In genomic region chr6:14286144-14286543, GRCh38 we compare ENCODE assay signal across 12 cellular contexts.
DNase-seq lines count a peak whose midpoint lies in the region; ATAC-seq and TF ChIP-seq lines count a peak whose summit lies in the region.
"Had no signal": no experiment of that assay in that cellular context is flagged by ENCODE, and none has a peak within 500 bp of the region (broad histone marks: within the 10 kb centered on the region; RNA-seq: fewer than 3 reads in every experiment).

No MANE protein-coding gene starts in this region.

- ATAC-seq in foreskin keratinocyte: peak; percentile 48
- ATAC-seq: natural killer cell treated with Interleukin-12 subunit alpha and Interleukin-12 subunit beta and Interleukin-15 and Interleukin-18, amount 100 ng/mL, for 72 hours had no signal

- H3K9me3 Mint-ChIP-seq in MCF 10A (ENCODE audit: unreplicated experiment): no peaks in the 10 kb centered on the region
- H3K9me3 Mint-ChIP-seq: natural killer cell treated with Interleukin-12 subunit alpha and Interleukin-12 subunit beta and Interleukin-15 and Interleukin-18, amount 100 ng/mL, for 72 hours had no signal

- TF ChIP-seq POLR2A in breast epithelium (IDR thresholded peaks at IDR 0.05): no peak

- intact Hi-C loops in MCF 10A (cut with micrococcal nuclease) (no loop called here), breast epithelium (cut with DNase I; ENCODE audit: low total_unique reads) (no loop called here), tibial artery (cut with DNase I; ENCODE audit: low total_unique reads) (no loop called here)

- peak overlapping the region; percentile 44 for H3K27ac Mint-ChIP-seq in MCF 10A (ENCODE audit: low read depth, unreplicated experiment)
- H3K27ac Mint-ChIP-seq: natural killer cell treated with Interleukin-12 subunit alpha and Interleukin-12 subunit beta and Interleukin-15 and Interleukin-18, amount 100 ng/mL, for 72 hours had no signal

- peaks cover 19% of the 10 kb centered on the region for H3K4me1 Mint-ChIP-seq in MCF 10A (ENCODE audit: insufficient read depth, unreplicated experiment)

- TF ChIP-seq CTCF in MCF 10A (IDR thresholded peaks at IDR 0.05; ENCODE audit: unreplicated experiment): no peak
- no peak for TF ChIP-seq CTCF in breast epithelium (IDR thresholded peaks at IDR 0.05)
- no peak for TF ChIP-seq CTCF in foreskin keratinocyte (conservative IDR thresholded peaks at IDR 0.05)
- TF ChIP-seq CTCF in tibial artery (IDR thresholded peaks at IDR 0.05): no peak

- H3K36me3 ChIP-seq in breast epithelium: no peaks in the 10 kb centered on the region
- no peaks in the 10 kb centered on the region for H3K36me3 ChIP-seq in adipocyte (ENCODE audit: control insufficient read depth, insufficient read depth, low read length, severe bottlenecking)
- H3K36me3 ChIP-seq in tibial artery: no peaks in the 10 kb centered on the region

- DNase-seq in MCF 10A (ENCODE audit: unreplicated experiment) (peak; percentile 90), breast epithelium (ENCODE audit: low spot score in 2 of 2) (no peak), adipocyte (ENCODE audit: low read depth) (peak; percentile 94), foreskin keratinocyte (peak; percentile 42 to 75), tibial artery (peak; percentile 33 to 68), T-helper 9 cell (no peak), middle frontal gyrus (ENCODE audit: extremely low spot score, low spot score) (no peak), SKM-1 treated with dmso at 0.1 percent for 144 hours (lab: John Stamatoyannopoulos, UW; ENCODE audit: unreplicated experiment) (no peak)
- DNase-seq: NCI-H1694 treated with DMSO at 0.1 percent for 48 hours; OCI-M1; stimulated activated CD4-positive, alpha-beta T cell treated with anti-CD3 and anti-CD28 coated beads, Interleukin-2, amount 100 ng/mL, for 24 hours had no signal

- no peaks in the 10 kb centered on the region for H3K27me3 Mint-ChIP-seq in MCF 10A (ENCODE audit: insufficient read depth, unreplicated experiment)

- BruUV-seq in MCF 10A (replicated peaks; lab: Mats Ljungman, UMichigan): no TSS peak

- no peaks in the 10 kb centered on the region for H3K4me1 ChIP-seq in breast epithelium
- peaks cover 16% of the 10 kb centered on the region for H3K4me1 ChIP-seq in adipocyte (ENCODE audit: control insufficient read depth, insufficient read depth, low read length)
- peaks cover 14% of the 10 kb centered on the region for H3K4me1 ChIP-seq in foreskin keratinocyte
- H3K4me1 ChIP-seq in tibial artery: peaks cover 0 to 37% (median 6%) of the 10 kb centered on the region in 4 donors

- no peak overlapping the region for H3K4me3 Mint-ChIP-seq in MCF 10A (ENCODE audit: unreplicated experiment)
- H3K4me3 Mint-ChIP-seq: natural killer cell treated with Interleukin-12 subunit alpha and Interleukin-12 subunit beta and Interleukin-15 and Interleukin-18, amount 100 ng/mL, for 72 hours had no signal

- no peak overlapping the region for H3K4me3 ChIP-seq in breast epithelium
- H3K4me3 ChIP-seq in adipocyte (ENCODE audit: low read length): no peak overlapping the region
- H3K4me3 ChIP-seq in tibial artery: no peak overlapping the region

- CTCF ChIA-PET in MCF 10A (lab: Yijun Ruan, JAX): no interaction called here

- no peaks in the 10 kb centered on the region for H3K36me3 Mint-ChIP-seq in MCF 10A (ENCODE audit: insufficient read depth, unreplicated experiment)
- H3K36me3 Mint-ChIP-seq: natural killer cell treated with Interleukin-12 subunit alpha and Interleukin-12 subunit beta and Interleukin-15 and Interleukin-18, amount 100 ng/mL, for 72 hours had no signal

- POLR2A ChIA-PET in MCF 10A (lab: Yijun Ruan, JAX): interaction anchor here (0.9 kb wide), 1 partner anchor 14 kb away, joined by 5 read pairs; no protein-coding TSS in a partner anchor

- no peak overlapping the region for H3K27ac ChIP-seq in breast epithelium
- peak overlapping the region; percentile 60 for H3K27ac ChIP-seq in foreskin keratinocyte
- no peak overlapping the region for H3K27ac ChIP-seq in tibial artery

- H3K27me3 ChIP-seq in breast epithelium: no peaks in the 10 kb centered on the region
- H3K27me3 ChIP-seq in adipocyte (replicated peaks; ENCODE audit: control insufficient read depth, insufficient read depth, low read length): no peaks in the 10 kb centered on the region
- no peaks in the 10 kb centered on the region for H3K27me3 ChIP-seq in foreskin keratinocyte
- H3K27me3 ChIP-seq in tibial artery: no peaks in the 10 kb centered on the region

- H3K9me3 ChIP-seq in breast epithelium: no peaks in the 10 kb centered on the region
- H3K9me3 ChIP-seq in adipocyte (ENCODE audit: control insufficient read depth, low read length): no peaks in the 10 kb centered on the region
- H3K9me3 ChIP-seq in tibial artery: no peaks in the 10 kb centered on the region

- H3K9ac ChIP-seq in adipocyte (ENCODE audit: low read length): no peak overlapping the region

Comparison
In these comparisons a context has a peak if more than half of its experiments do, and no peak if none do; other contexts are left out.
1. DNase-seq: peak in MCF 10A (single experiment), adipocyte (single experiment), foreskin keratinocyte (2 of 2) and tibial artery (2 of 2); none in breast epithelium (0 of 2), T-helper 9 cell (single experiment), middle frontal gyrus (single experiment) and SKM-1 treated with dmso at 0.1 percent for 144 hours (single experiment).